Comparison of ENCODE assay signal across 20 cellular contexts in the genomic region with DNA sequence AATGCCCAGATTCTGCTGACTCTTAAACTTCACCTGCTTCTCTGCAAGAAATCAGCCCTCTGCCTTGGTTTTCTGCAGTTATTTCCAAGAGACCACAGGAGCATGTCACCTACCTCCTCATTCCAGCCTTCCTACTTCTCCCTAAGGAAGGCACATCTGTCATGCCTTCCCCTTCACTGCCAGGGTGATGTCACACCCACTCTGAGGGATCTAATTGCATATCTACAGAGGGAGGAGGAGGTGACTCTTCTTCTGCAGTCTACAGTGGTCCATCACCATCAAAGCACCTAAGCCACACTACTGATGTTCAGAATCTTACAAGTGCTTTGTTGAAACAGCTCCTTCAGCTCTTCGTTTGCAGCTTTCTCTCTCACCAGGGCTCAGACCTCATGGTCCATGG.
"Had no signal": no experiment of that assay in that cellular context is flagged by ENCODE, and none has a peak within 500 bp of the region (broad histone marks: within the 10 kb centered on the region; RNA-seq: fewer than 3 reads in every experiment).

No MANE protein-coding gene starts in this region.

- DNase-seq: activated CD4-positive, alpha-beta T cell treated with anti-CD3 and anti-CD28 coated beads for 36 hours; activated CD4-positive, CD25-positive, alpha-beta regulatory T cell; activated CD8-positive, alpha-beta T cell treated with anti-CD3 and anti-CD28 coated beads, Interleukin-2, amount 10 ng/mL, durations not matched to agents 7 days and 5 days; activated naive CD4-positive, alpha-beta T cell; activated T-cell treated with anti-CD3 and anti-CD28 coated beads for 4 hours; activated T-cell treated with anti-CD3 and anti-CD28 coated beads, Interleukin-2, amount 50 U/mL, for 72 hours; effector CD8-positive, alpha-beta T cell; gastrocnemius medialis; glutamatergic neuron; islet precursor cell; left colon; naive B cell; nephron progenitor cell; right lobe of liver; stimulated activated CD4-positive, alpha-beta T cell treated with anti-CD3 and anti-CD28 coated beads, Interleukin-2, amount 100 ng/mL, for 48 hours; stimulated activated naive CD4-positive, alpha-beta T cell treated with Interleukin-2 at 50 U/mL for 16 hours; transverse colon had no signal

- H3K4me1 Mint-ChIP-seq: activated CD4-positive, alpha-beta T cell treated with anti-CD3 and anti-CD28 coated beads for 36 hours; naive B cell had no signal

- H3K27me3 Mint-ChIP-seq: activated CD4-positive, alpha-beta T cell treated with anti-CD3 and anti-CD28 coated beads for 36 hours had no signal

- ATAC-seq: activated CD4-positive, alpha-beta T cell treated with anti-CD3 and anti-CD28 coated beads for 36 hours; activated CD8-positive, alpha-beta T cell treated with anti-CD3 and anti-CD28 coated beads, Interleukin-2, amount 10 ng/mL, durations not matched to agents 7 days and 5 days; activated naive CD4-positive, alpha-beta T cell treated with anti-CD3 and anti-CD28 coated beads, Interleukin-2, amount 50 U/mL, for 72 hours; activated T-cell treated with anti-CD3 and anti-CD28 coated beads, Interleukin-2, amount 50 U/mL, for 72 hours; gastrocnemius medialis; left colon had no signal

- H3K9me3 ChIP-seq: gastrocnemius medialis, neutrophil, right lobe of liver had no signal

- H3K4me3 ChIP-seq: gastrocnemius medialis, right lobe of liver, transverse colon had no signal

- H3K27ac ChIP-seq: gastrocnemius medialis, neutrophil, right lobe of liver, transverse colon had no signal

- H3K36me3 ChIP-seq: gastrocnemius medialis, neutrophil, right lobe of liver, transverse colon had no signal

- H3K36me3 Mint-ChIP-seq: activated naive CD4-positive, alpha-beta T cell treated with anti-CD3 and anti-CD28 coated beads, Interleukin-2, amount 50 U/mL, for 72 hours; naive B cell had no signal

- H3K4me1 ChIP-seq: gastrocnemius medialis had no signal

- H3K27ac Mint-ChIP-seq: activated CD4-positive, alpha-beta T cell treated with anti-CD3 and anti-CD28 coated beads for 36 hours; activated CD8-positive, alpha-beta T cell treated with anti-CD3 and anti-CD28 coated beads, Interleukin-2, amount 10 ng/mL, durations not matched to agents 7 days and 5 days; activated naive CD4-positive, alpha-beta T cell treated with anti-CD3 and anti-CD28 coated beads, Interleukin-2, amount 50 U/mL, for 72 hours; activated T-cell treated with anti-CD3 and anti-CD28 coated beads, Interleukin-2, amount 50 U/mL, for 72 hours; mesothelial cell of epicardium; naive B cell; nephron progenitor cell had no signal

- H3K4me3 Mint-ChIP-seq: activated CD4-positive, alpha-beta T cell treated with anti-CD3 and anti-CD28 coated beads for 36 hours; activated CD8-positive, alpha-beta T cell treated with anti-CD3 and anti-CD28 coated beads, Interleukin-2, amount 10 ng/mL, durations not matched to agents 7 days and 5 days; activated T-cell treated with anti-CD3 and anti-CD28 coated beads, Interleukin-2, amount 50 U/mL, for 72 hours; mesothelial cell of epicardium; naive B cell; nephron progenitor cell had no signal

- H3K27me3 ChIP-seq: neutrophil, right lobe of liver, transverse colon had no signal
